ENCODE assay signal across 2 cellular contexts in genomic region chr15:70447511-70447910, GRCh38.
TF ChIP-seq lines count a peak whose summit lies in the region.

No MANE protein-coding gene starts in this region.

TF ChIP-seq in SK-N-SH treated with all-trans-retinoic acid at 6 μM for 48 hours, 23 proteins besides CTCF, POLR2A, EP300 and RAD21 (continued from another document):
- TF ChIP-seq OSR1 (CRISPR knock-in tag; IDR thresholded peaks at IDR 0.05) (no peak), ESRRG (CRISPR knock-in tag; IDR thresholded peaks at IDR 0.05) (no peak), ARNTL (CRISPR knock-in tag; IDR thresholded peaks at IDR 0.05; ENCODE audit: borderline replicate concordance, low read depth) (no peak), ZNF8 (CRISPR knock-in tag; IDR thresholded peaks at IDR 0.05) (no peak), ZNF70 (CRISPR knock-in tag; IDR thresholded peaks at IDR 0.05) (no peak), ZNF565 (CRISPR knock-in tag; conservative IDR thresholded peaks at IDR 0.05; ENCODE audit: low read depth) (no peak), SNAI2 (CRISPR knock-in tag; IDR thresholded peaks at IDR 0.05) (no peak), RARB (CRISPR knock-in tag; IDR thresholded peaks at IDR 0.05) (no peak), TSHZ2 (CRISPR knock-in tag; IDR thresholded peaks at IDR 0.05) (no peak), CSRNP3 (CRISPR knock-in tag; IDR thresholded peaks at IDR 0.05) (no peak)

TF ChIP-seq in SK-N-SH, 30 proteins besides CTCF, POLR2A, EP300 and RAD21 (continued from another document):
- TF ChIP-seq ZBTB33 (IDR thresholded peaks at IDR 0.05; ENCODE audit: borderline replicate concordance, low read depth) = no peak
- no peak for TF ChIP-seq NRF1 (IDR thresholded peaks at IDR 0.05; ENCODE audit: low read depth, low read length)
- TF ChIP-seq MXI1 (IDR thresholded peaks at IDR 0.05; ENCODE audit: low read depth, low read length) = no peak
- TF ChIP-seq MAX (IDR thresholded peaks at IDR 0.05; ENCODE audit: low read depth) = no peak
